Comparison of ENCODE assay signal across 1 cellular context in genomic region chr2:127589876-127590275, GRCh38.
TF ChIP-seq lines count a peak whose summit lies in the region.

No MANE protein-coding gene starts in this region.

TF ChIP-seq in GM23338, 12 proteins besides CTCF, POLR2A, EP300 and RAD21 (continued from another document):
- TF ChIP-seq REST (IDR thresholded peaks at IDR 0.05; ENCODE audit: unreplicated experiment) (no peak), EZH2phosphoT487 (IDR thresholded peaks at IDR 0.05; ENCODE audit: unreplicated experiment) (no peak), STAT1 (IDR thresholded peaks at IDR 0.05; ENCODE audit: unreplicated experiment) (no peak), NANOG (IDR thresholded peaks at IDR 0.05; ENCODE audit: borderline replicate concordance) (no peak)
TF ChIP-seq in GM23338: peak in this region for 0.
